ENCODE assay signal across 16 cellular contexts in genomic region chr5:67577424-67577823, GRCh38.
DNase-seq lines count a peak whose midpoint lies in the region; ATAC-seq and TF ChIP-seq lines count a peak whose summit lies in the region.
"Had no signal": no experiment of that assay in that cellular context is flagged by ENCODE, and none has a peak within 500 bp of the region (broad histone marks: within the 10 kb centered on the region; RNA-seq: fewer than 3 reads in every experiment).

No MANE protein-coding gene starts in this region.

- H3K4me1 ChIP-seq in PC-3 (ENCODE audit: insufficient read depth, low read length) (peaks cover 10% of the 10 kb centered on the region; the same call in 1 of the 2 replicates), HAP-1 (no peaks in the 10 kb centered on the region), trophoblast cell (ENCODE audit: control insufficient read depth in 1 of 2, insufficient read depth in 2 of 2, low read length in 2 of 2) (peaks cover 0 to 2% of the 10 kb centered on the region in 2 experiments)
- H3K4me1 ChIP-seq: Peyer's patch, upper lobe of right lung had no signal

- no peak overlapping the region for H2BK120ac ChIP-seq in trophoblast cell (ENCODE audit: insufficient read depth, low read length, poor library complexity)

- H3K4me2 ChIP-seq in PC-3 (ENCODE audit: low read length) (0 out of 2 replicates have a peak overlapping the region, but pooled peaks have one; percentile 5), trophoblast cell (ENCODE audit: low read length) (no peak overlapping the region)

- H4K20me1 ChIP-seq in PC-3 (ENCODE audit: low read length) = no peaks in the 10 kb centered on the region

- H3K9ac ChIP-seq in PC-3 (ENCODE audit: low read length) = no peak overlapping the region
- H3K9ac ChIP-seq in trophoblast cell (ENCODE audit: low read length) = no peak overlapping the region

- BruUV-seq in PC-3 (replicated peaks; lab: Mats Ljungman, UMichigan) = no TSS peak

- in situ Hi-C loops in HAP-1 (cut with MboI; ENCODE audit: low sequenced_read_pairs) = no loop called here

- H4K8ac ChIP-seq in trophoblast cell (ENCODE audit: low read depth, low read length) = no peak overlapping the region

- intact Hi-C loops in PC-3 (cut with micrococcal nuclease) = no loop called here

- H3K9me3 ChIP-seq in PC-3 (ENCODE audit: low read length) (no peaks in the 10 kb centered on the region), HAP-1 (no peaks in the 10 kb centered on the region), trophoblast cell (ENCODE audit: insufficient read depth, low read depth, low read length) (no peaks in the 10 kb centered on the region)
- H3K9me3 ChIP-seq: Peyer's patch, upper lobe of right lung had no signal

- H3K4me3 ChIP-seq in PC-3 (ENCODE audit: low read length) = no peak overlapping the region
- no peak overlapping the region for H3K4me3 ChIP-seq in HAP-1
- H3K4me3 ChIP-seq in trophoblast cell (ENCODE audit: low read depth, low read length) = no peak overlapping the region
- H3K4me3 ChIP-seq: Peyer's patch, upper lobe of right lung had no signal

- H4K91ac ChIP-seq in trophoblast cell (ENCODE audit: low read depth, low read length) = no peak overlapping the region

- H2BK5ac ChIP-seq in trophoblast cell (ENCODE audit: low read depth, low read length, poor library complexity) = no peak overlapping the region

- H2AK5ac ChIP-seq in trophoblast cell (ENCODE audit: low read length) = no peak overlapping the region

- TF ChIP-seq CTCF in PC-3 (conservative IDR thresholded peaks at IDR 0.05; ENCODE audit: low read depth, low read length) = no peak

- no peaks in the 10 kb centered on the region for H3F3A ChIP-seq in PC-3 (ENCODE audit: low read length, unreplicated experiment)

- no peak overlapping the region for H3K23ac ChIP-seq in trophoblast cell (ENCODE audit: low read length)

- H3K9me2 ChIP-seq in PC-3 (replicated peaks; ENCODE audit: low read length) = no peaks in the 10 kb centered on the region

- ATAC-seq in PC-3 (peak; percentile 61), GM18519 (IDR thresholded peaks at IDR 0.05; ENCODE audit: low FRiP score, unreplicated experiment) (no peak)
- ATAC-seq: left ventricle myocardium superior, natural killer cell, upper lobe of right lung had no signal

- H4K12ac ChIP-seq in trophoblast cell (ENCODE audit: low read depth, low read length) = no peak overlapping the region

- H3K79me1 ChIP-seq in trophoblast cell (ENCODE audit: low read length) = no peaks in the 10 kb centered on the region

- H3K36me3 ChIP-seq in PC-3 (ENCODE audit: low read depth, low read length) (no peaks in the 10 kb centered on the region), HAP-1 (replicated peaks) (no peaks in the 10 kb centered on the region), trophoblast cell (ENCODE audit: control insufficient read depth in 1 of 2, insufficient read depth in 2 of 2, low read length in 2 of 2) (no peaks in the 10 kb centered on the region)
- H3K36me3 ChIP-seq: Peyer's patch, upper lobe of right lung had no signal

- H2BK12ac ChIP-seq in trophoblast cell (ENCODE audit: low read length) = no peak overlapping the region

- H3K79me2 ChIP-seq in PC-3 (ENCODE audit: low read length) = no peaks in the 10 kb centered on the region
- no peaks in the 10 kb centered on the region for H3K79me2 ChIP-seq in trophoblast cell (ENCODE audit: control insufficient read depth, insufficient read depth, low read length, poor library complexity)

- H3K18ac ChIP-seq in trophoblast cell (ENCODE audit: low read length) = no peak overlapping the region

- POLR2A ChIA-PET in PC-3 (lab: Charles Lee; ENCODE audit: unreplicated experiment) = no interaction called here

- H2AFZ ChIP-seq in PC-3 (ENCODE audit: low read length) (no peak overlapping the region), trophoblast cell (ENCODE audit: insufficient read depth, low read length, poor library complexity) (no peak overlapping the region)

- CTCF ChIA-PET in PC-3 (lab: Charles Lee) = no interaction called here

- H3K14ac ChIP-seq in trophoblast cell (ENCODE audit: low read length) = no peak overlapping the region

- no peak overlapping the region for H3K4ac ChIP-seq in trophoblast cell (ENCODE audit: low read depth, low read length)

- H3K27me3 ChIP-seq in PC-3 (ENCODE audit: low read length) (no peaks in the 10 kb centered on the region), HAP-1 (ENCODE audit: low read depth) (no peaks in the 10 kb centered on the region), trophoblast cell (ENCODE audit: insufficient read depth, low read length) (no peaks in the 10 kb centered on the region)
- H3K27me3 ChIP-seq: Peyer's patch, upper lobe of right lung had no signal

- peak; percentile 10 for DNase-seq in AG08395 (ENCODE audit: low spot score)
- DNase-seq in HT1080 (ENCODE audit: low read depth) = peak; percentile 46
- peak; percentile 60 for DNase-seq in PC-3
- peak; percentile 60 for DNase-seq in fibroblast of peridontal ligament (ENCODE audit: extremely low read depth)
- no peak for DNase-seq in HAP-1 (ENCODE audit: low spot score in 2 of 2)
- DNase-seq in trophoblast cell = no peak
- no peak for DNase-seq in hippocampal formation (lab: John Stamatoyannopoulos, UW)
- DNase-seq: anterior cingulate cortex; effector CD4-positive, alpha-beta T cell; Karpas-422; left ventricle myocardium superior; natural killer cell; Peyer's patch; stimulated activated CD4-positive, alpha-beta T cell treated with anti-CD3 and anti-CD28 coated beads, Interleukin-1b, Interleukin-23, amount 100 ng/mL, for 48 hours; upper lobe of right lung had no signal

- H3K27ac ChIP-seq in PC-3 (ENCODE audit: low read length) (no peak overlapping the region), trophoblast cell (ENCODE audit: low read depth, low read length) (no peak overlapping the region)
- H3K27ac ChIP-seq: Peyer's patch, upper lobe of right lung had no signal

Comparison
In these comparisons a context has a peak if more than half of its experiments do, and no peak if none do; other contexts are left out.
1. DNase-seq: peak in AG08395 (single experiment), HT1080 (single experiment), PC-3 (single experiment) and fibroblast of peridontal ligament (single experiment); none in HAP-1 (0 of 2), trophoblast cell (0 of 2) and hippocampal formation (0 of 2).